Comparison of ENCODE assay signal across 8 cellular contexts in genomic region chr15:70526221-70526973, GRCh38.
A peak's percentile ranks its signal among the peaks of the same experiment; 100 is the strongest.
DNase-seq lines count a peak whose midpoint lies in the region; ATAC-seq and TF ChIP-seq lines count a peak whose summit lies in the region.

No MANE protein-coding gene starts in this region.

- ATAC-seq in CD8-positive, alpha-beta T cell, result no peak
- no peak for ATAC-seq in GM18520 (IDR thresholded peaks at IDR 0.05; ENCODE audit: unreplicated experiment)

- no peak overlapping the region for H3K4me3 ChIP-seq in CD8-positive, alpha-beta T cell (ENCODE audit: low read depth, low read length)
- H3K4me3 ChIP-seq in Loucy (ENCODE audit: low read length, poor library complexity, severe bottlenecking) (peak overlapping the region; percentile 72), vagina (peak overlapping the region; percentile 4 to 38)

- peak in 3 of 7 experiments; percentile 19 to 51 (median 48) for DNase-seq in CD8-positive, alpha-beta T cell
- DNase-seq in fibroblast of the conjunctiva (ENCODE audit: low read depth) (peak; percentile 34), vagina (ENCODE audit: extremely low spot score in 2 of 2) (peak; percentile 87 to 90), Kasumi-1 (lab: John Stamatoyannopoulos, UW) (no peak)
- DNase-seq in activated CD4-positive, alpha-beta T cell treated with anti-CD3 and anti-CD28 coated beads for 48 hours, result no peak

- peaks cover 2% of the 10 kb centered on the region for H3K9me3 Mint-ChIP-seq in CD8-positive, alpha-beta T cell

- peak overlapping the region; percentile 92 for H3K4me2 ChIP-seq in Loucy (ENCODE audit: low read depth, low read length, poor library complexity, severe bottlenecking)

- no peaks in the 10 kb centered on the region for H3K36me3 ChIP-seq in CD8-positive, alpha-beta T cell (ENCODE audit: insufficient read depth, low read length)
- H3K36me3 ChIP-seq in Loucy (ENCODE audit: insufficient read depth, low read length) (no peaks in the 10 kb centered on the region), vagina (no peaks in the 10 kb centered on the region)

- no peaks in the 10 kb centered on the region for H3K9me2 ChIP-seq in Loucy (replicated peaks; ENCODE audit: low read depth, low read length)

- H3K9me3 ChIP-seq in CD8-positive, alpha-beta T cell (ENCODE audit: low read length), result no peaks in the 10 kb centered on the region
- H3K9me3 ChIP-seq in Loucy (ENCODE audit: insufficient read depth, low read depth, low read length) (no peaks in the 10 kb centered on the region), vagina (no peaks in the 10 kb centered on the region)

- peaks cover 50% of the 10 kb centered on the region for H3K4me1 ChIP-seq in CD8-positive, alpha-beta T cell (ENCODE audit: insufficient read depth, low read length)
- H3K4me1 ChIP-seq in Loucy (ENCODE audit: insufficient read depth, low read length, poor library complexity, severe bottlenecking) (peaks cover 76% of the 10 kb centered on the region), vagina (peaks cover 21% of the 10 kb centered on the region)

- no peak for TF ChIP-seq CTCF in CD8-positive, alpha-beta T cell (IDR thresholded peaks at IDR 0.05)
- no peak for TF ChIP-seq CTCF in Loucy (conservative IDR thresholded peaks at IDR 0.05; ENCODE audit: low read length)
- no peak for TF ChIP-seq CTCF in vagina (IDR thresholded peaks at IDR 0.05)

- CTCF ChIA-PET in CD8-positive, alpha-beta T cell (lab: Charles Lee), result interaction anchor here (0.8 to 1.4 kb wide), 3 partner anchors 20 to 59 kb away, joined by 3 to 4 read pairs (median 3); no protein-coding TSS in a partner anchor

- H3K27ac Mint-ChIP-seq in CD8-positive, alpha-beta T cell, result peak overlapping the region; percentile 37

- H3K36me3 Mint-ChIP-seq in CD8-positive, alpha-beta T cell, result peaks cover 15% of the 10 kb centered on the region

- peak overlapping the region; percentile 68 for H3K9ac ChIP-seq in Loucy (ENCODE audit: low read depth, low read length, poor library complexity, severe bottlenecking)

- H3K27me3 ChIP-seq in CD8-positive, alpha-beta T cell (ENCODE audit: insufficient read depth, low read length), result no peaks in the 10 kb centered on the region
- H3K27me3 ChIP-seq in Loucy (ENCODE audit: insufficient read depth, low read length, poor library complexity, severe bottlenecking) (no peaks in the 10 kb centered on the region), vagina (no peaks in the 10 kb centered on the region)

- H3K27me3 Mint-ChIP-seq in CD8-positive, alpha-beta T cell (ENCODE audit: low read depth), result no peaks in the 10 kb centered on the region

- peaks cover 64% of the 10 kb centered on the region for H3K4me1 Mint-ChIP-seq in CD8-positive, alpha-beta T cell (ENCODE audit: low read depth)

- H2AFZ ChIP-seq in Loucy (ENCODE audit: low read length), result peak overlapping the region; percentile 23; the same call in 1 of the 2 replicates

- H3K79me2 ChIP-seq in Loucy (ENCODE audit: insufficient read depth, low read length), result peaks cover 35% of the 10 kb centered on the region

- H4K20me1 ChIP-seq in Loucy (ENCODE audit: insufficient read depth, low read length, poor library complexity, severe bottlenecking), result no peaks in the 10 kb centered on the region

- no peak for TF ChIP-seq POLR2A in vagina (IDR thresholded peaks at IDR 0.05)

- POLR2A ChIA-PET in CD8-positive, alpha-beta T cell (lab: Charles Lee), result interaction anchor here (2.2 to 3.0 kb wide), 3 partner anchors 10 to 427 kb away, joined by 6 to 16 read pairs (median 13); no protein-coding TSS in a partner anchor

- no peak overlapping the region for H3K27ac ChIP-seq in CD8-positive, alpha-beta T cell (ENCODE audit: low read depth, low read length)
- no peak overlapping the region for H3K27ac ChIP-seq in vagina

- H3K4me3 Mint-ChIP-seq in CD8-positive, alpha-beta T cell, result peak overlapping the region; percentile 35

- intact Hi-C loops in CD8-positive, alpha-beta T cell (cut with DNase I, micrococcal nuclease), result no loop called here
- intact Hi-C loops in vagina (cut with DNase I), result no loop called here

- H3F3A ChIP-seq in Loucy (ENCODE audit: low read depth), result no peaks in the 10 kb centered on the region

TF ChIP-seq in PFSK-1, 5 proteins besides CTCF, POLR2A, EP300 and RAD21:
- TF ChIP-seq REST (IDR thresholded peaks at IDR 0.05; ENCODE audit: insufficient read depth in 1 of 2, low read depth in 2 of 2, low read length in 2 of 2) (peak in 1 of 2 experiments; percentile 55; a peak in 1 of 4 replicates), FOXP2 (optimal IDR thresholded peaks at IDR 0.05; ENCODE audit: borderline replicate concordance, extremely low read depth, extremely low read length, insufficient read depth) (no peak), POLR2AphosphoS5 (IDR thresholded peaks at IDR 0.05; ENCODE audit: low read depth, low read length) (no peak), SIN3A (IDR thresholded peaks at IDR 0.05; ENCODE audit: borderline replicate concordance, insufficient read depth, low read length) (0 out of 2 replicates have a peak, but pooled peaks have one; percentile 49), TAF1 (IDR thresholded peaks at IDR 0.05; ENCODE audit: borderline replicate concordance, insufficient read depth, low read length) (no peak)

Comparison
In these comparisons a context has a peak if more than half of its experiments do, and no peak if none do; other contexts are left out.
1. DNase-seq: peak in fibroblast of the conjunctiva (single experiment) and vagina (2 of 2); none in activated CD4-positive, alpha-beta T cell treated with anti-CD3 and anti-CD28 coated beads for 48 hours (single experiment) and Kasumi-1 (0 of 2).